Comparison of ENCODE assay signal across 12 cellular contexts in genomic region chr11:102981324-102981910, GRCh38.
A peak's percentile ranks its signal among the peaks of the same experiment; 100 is the strongest.
DNase-seq lines count a peak whose midpoint lies in the region; ATAC-seq and TF ChIP-seq lines count a peak whose summit lies in the region.
"Had no signal": no experiment of that assay in that cellular context is flagged by ENCODE, and none has a peak within 500 bp of the region (broad histone marks: within the 10 kb centered on the region; RNA-seq: fewer than 3 reads in every experiment).

No MANE protein-coding gene starts in this region.

- H3K4me2 ChIP-seq in OCI-LY3 (ENCODE audit: low read length), result peak overlapping the region; percentile 2

- peak; percentile 60 for ATAC-seq in GM19372 (IDR thresholded peaks at IDR 0.05; ENCODE audit: low read depth, unreplicated experiment)
- peak; percentile 74 for ATAC-seq in HG02943 (IDR thresholded peaks at IDR 0.05; ENCODE audit: low read depth, unreplicated experiment)

- DNase-seq in AG10803 (ENCODE audit: low read depth) (peak; percentile 8), EL (no peak), NCI-H2171 treated with DMSO at 0.1 percent for 48 hours (lab: John Stamatoyannopoulos, UW) (no peak), erythroblast (lab: John Stamatoyannopoulos, UW) (no peak), NCI-H2081 (lab: John Stamatoyannopoulos, UW) (no peak)
- DNase-seq: activated CD4-positive, alpha-beta memory T cell treated with anti-CD3 and anti-CD28 coated beads, Interleukin-2, amount 10 ng/mL, durations not matched to agents 7 days and 5 days; H9; NCI-H69; stimulated activated CD4-positive, alpha-beta T cell treated with anti-CD3 and anti-CD28 coated beads, Interleukin-12 subunit alpha, Interleukin-12 subunit beta, amount 100 ng/mL, for 4 hours had no signal

- no peak overlapping the region for H3K27ac ChIP-seq in OCI-LY3 (ENCODE audit: low read length)

- no peak for TF ChIP-seq CTCF in AG10803 (conservative IDR thresholded peaks at IDR 0.05; ENCODE audit: low read length)
- TF ChIP-seq CTCF in OCI-LY3 (IDR thresholded peaks at IDR 0.05; ENCODE audit: low read depth, low read length), result no peak

- no peak overlapping the region for H3K9ac ChIP-seq in OCI-LY3 (ENCODE audit: low read length)

- H3K9me3 ChIP-seq in OCI-LY3 (ENCODE audit: insufficient read depth, low read length), result no peaks in the 10 kb centered on the region

- no peaks in the 10 kb centered on the region for H3K27me3 ChIP-seq in OCI-LY3 (ENCODE audit: low read depth, low read length)

- H4K20me1 ChIP-seq in OCI-LY3 (ENCODE audit: insufficient read depth, low read length), result no peaks in the 10 kb centered on the region

- no peaks in the 10 kb centered on the region for H3K79me2 ChIP-seq in OCI-LY3 (ENCODE audit: low read length)

- H2AFZ ChIP-seq in OCI-LY3 (ENCODE audit: low read depth, low read length), result no peak overlapping the region

- H3K36me3 ChIP-seq in OCI-LY3 (replicated peaks; ENCODE audit: low read depth, low read length), result no peaks in the 10 kb centered on the region

- no peak for TF ChIP-seq POLR2A in erythroblast (IDR thresholded peaks at IDR 0.05; ENCODE audit: low read length)

- H3K4me1 ChIP-seq in OCI-LY3 (ENCODE audit: low read length), result peaks cover 25% of the 10 kb centered on the region

- no peak overlapping the region for H3K4me3 ChIP-seq in AG10803 (ENCODE audit: low read length)
- H3K4me3 ChIP-seq in OCI-LY3 (ENCODE audit: low read length), result no peak overlapping the region
